33 cellular contexts compared by ENCODE assay signal in genomic region chr9:122949696-122950095, GRCh38. TPM values are rescaled to one million over a fixed set of nuclear protein-coding genes. Genes with fewer than 3 reads are reported as not detected.
DNase-seq lines count a peak whose midpoint lies in the region; ATAC-seq, FAIRE-seq and TF ChIP-seq lines count a peak whose summit lies in the region.
"Had no signal": no experiment of that assay in that cellular context is flagged by ENCODE, and none has a peak within 500 bp of the region (broad histone marks: within the 10 kb centered on the region; RNA-seq: fewer than 3 reads in every experiment).

No MANE protein-coding gene starts in this region.

- H3K9me3 ChIP-seq in K562 (replicated peaks; ENCODE audit: control insufficient read depth, insufficient read depth, low read depth, low read length), result no peaks in the 10 kb centered on the region; the same call in 1 of the 2 replicates
- H3K9me3 ChIP-seq in iPS-18a (ENCODE audit: control insufficient read depth, low read depth, low read length), result no peaks in the 10 kb centered on the region
- H3K9me3 ChIP-seq in left ventricle myocardium inferior (replicated peaks), result no peaks in the 10 kb centered on the region
- H3K9me3 ChIP-seq: heart right ventricle, suprapubic skin had no signal

- peaks cover 64% of the 10 kb centered on the region for H3K4me1 Mint-ChIP-seq in activated T-cell treated with anti-CD3 and anti-CD28 coated beads, Interleukin-2, amount 50 U/mL, for 24 hours (ENCODE audit: low read depth)
- H3K4me1 Mint-ChIP-seq in activated T-cell treated with anti-CD3 and anti-CD28 coated beads, Interleukin-2, amount 50 U/mL, for 72 hours (ENCODE audit: low read depth), result peaks cover 52% of the 10 kb centered on the region

- 0 out of 3 replicates have a peak, but pooled peaks cover 3% of the 10 kb centered on the region for H3K36me3 ChIP-seq in K562 (ENCODE audit: control insufficient read depth, insufficient read depth, low read length)
- H3K36me3 ChIP-seq in iPS-18a (ENCODE audit: control insufficient read depth, low read depth, low read length), result no peaks in the 10 kb centered on the region
- no peaks in the 10 kb centered on the region for H3K36me3 ChIP-seq in left ventricle myocardium inferior
- H3K36me3 ChIP-seq: neural progenitor cell, suprapubic skin had no signal

- POLR2A ChIA-PET in K562 (lab: Yijun Ruan, JAX), result interaction anchor here (0.7 to 1.3 kb wide), 2 partner anchors 9 to 251 kb away, joined by 3 to 5 read pairs; partner anchors contain the start of gene RABGAP1

- H3K27me3 ChIP-seq in K562 (ENCODE audit: control insufficient read depth in 2 of 2, insufficient read depth in 2 of 2, low read length in 2 of 2) (no peaks in the 10 kb centered on the region), iPS-18a (ENCODE audit: control insufficient read depth, insufficient read depth, low read length) (no peaks in the 10 kb centered on the region), left ventricle myocardium inferior (ENCODE audit: low read depth) (no peaks in the 10 kb centered on the region)
- H3K27me3 ChIP-seq: heart right ventricle, neural progenitor cell, suprapubic skin had no signal

- in situ Hi-C loops in K562 (cut with MboI), result no loop called here

- no peak for TF ChIP-seq POLR2A in K562 (conservative IDR thresholded peaks at IDR 0.05)

- ATAC-seq in activated T-cell treated with anti-CD3 and anti-CD28 coated beads, Interleukin-2, amount 50 U/mL, for 72 hours (replicated peaks in 1 of 2), result no peak
- ATAC-seq in K562, result peak; percentile 18; the same call in 1 of the 3 replicates
- no peak for ATAC-seq in HG03469 (IDR thresholded peaks at IDR 0.05; ENCODE audit: unreplicated experiment)
- no peak for ATAC-seq in GM19395 (IDR thresholded peaks at IDR 0.05; ENCODE audit: unreplicated experiment)
- ATAC-seq: activated CD4-positive, alpha-beta T cell treated with anti-CD3 and anti-CD28 coated beads for 36 hours; activated naive CD8-positive, alpha-beta T cell treated with anti-CD3 and anti-CD28 coated beads, Interleukin-2, amount 50 U/mL, for 24 hours; heart right ventricle; stimulated activated naive B cell treated with anti-CD40 and anti-IgM and Interleukin-4, amounts not matched to agents 10 μg/mL and 1 μg/mL and 100 μg/mL, for 72 hours had no signal

- no peaks in the 10 kb centered on the region for H3K9me3 Mint-ChIP-seq in activated T-cell treated with anti-CD3 and anti-CD28 coated beads, Interleukin-2, amount 50 U/mL, for 24 hours
- H3K9me3 Mint-ChIP-seq in activated T-cell treated with anti-CD3 and anti-CD28 coated beads, Interleukin-2, amount 50 U/mL, for 72 hours, result no peaks in the 10 kb centered on the region
- H3K9me3 Mint-ChIP-seq: activated naive CD8-positive, alpha-beta T cell treated with anti-CD3 and anti-CD28 coated beads, Interleukin-2, amount 50 U/mL, for 24 hours; CD4-positive, alpha-beta memory T cell; central memory CD8-positive, alpha-beta T cell; memory B cell; stimulated activated naive B cell treated with anti-CD40 and anti-IgM and Interleukin-4, amounts not matched to agents 10 μg/mL and 1 μg/mL and 100 μg/mL, for 72 hours; T-helper 1 cell treated with Interleukin-12 subunit alpha and Interleukin-12 subunit beta and Interleukin-4 antibody, amounts not matched to agents 30 μg/mL and 1 μg/mL, for 36 hours had no signal

- intact Hi-C loops in K562 (cut with micrococcal nuclease), result no loop called here
- intact Hi-C loops in left ventricle myocardium inferior (cut with micrococcal nuclease), result no loop called here

- H4K20me1 ChIP-seq in K562 (replicated peaks; ENCODE audit: control insufficient read depth, insufficient read depth, low read length), result no peaks in the 10 kb centered on the region

- no peak for FAIRE-seq in K562 (lab: Jason Lieb, UNC)
- FAIRE-seq: GM12878, H1, urothelium cell line had no signal

- peaks cover 0 to 11% of the 10 kb centered on the region in 2 experiments; a peak in 2 of 5 replicates for H3K4me1 ChIP-seq in K562 (replicated peaks in 1 of 2; ENCODE audit: control insufficient read depth in 2 of 2, insufficient read depth in 2 of 2, low read length in 2 of 2)
- H3K4me1 ChIP-seq in iPS-18a (ENCODE audit: control insufficient read depth, low read depth, low read length), result peaks cover 32% of the 10 kb centered on the region
- peaks cover 74% of the 10 kb centered on the region for H3K4me1 ChIP-seq in left ventricle myocardium inferior

- no peaks in the 10 kb centered on the region for H3K27me3 Mint-ChIP-seq in activated T-cell treated with anti-CD3 and anti-CD28 coated beads, Interleukin-2, amount 50 U/mL, for 24 hours
- H3K27me3 Mint-ChIP-seq in activated T-cell treated with anti-CD3 and anti-CD28 coated beads, Interleukin-2, amount 50 U/mL, for 72 hours (ENCODE audit: low read depth), result no peaks in the 10 kb centered on the region
- H3K27me3 Mint-ChIP-seq: activated CD4-positive, alpha-beta T cell treated with anti-CD3 and anti-CD28 coated beads for 36 hours; activated naive CD8-positive, alpha-beta T cell treated with anti-CD3 and anti-CD28 coated beads, Interleukin-2, amount 50 U/mL, for 24 hours; CD4-positive, alpha-beta memory T cell; central memory CD8-positive, alpha-beta T cell; memory B cell; progenitor cell of endocrine pancreas; stimulated activated naive B cell treated with anti-CD40 and anti-IgM and Interleukin-4, amounts not matched to agents 10 μg/mL and 1 μg/mL and 100 μg/mL, for 72 hours had no signal

- H3K27ac ChIP-seq in K562 (ENCODE audit: extremely low read depth, low read depth, low read length) (no peak overlapping the region), iPS-18a (ENCODE audit: low read length) (no peak overlapping the region), left ventricle myocardium inferior (replicated peaks) (no peak overlapping the region)
- H3K27ac ChIP-seq: heart right ventricle, neural progenitor cell, suprapubic skin had no signal

- no peak for TF ChIP-seq RAD21 in K562 (CRISPR knock-in tag; conservative IDR thresholded peaks at IDR 0.05 in 1 of 2, IDR thresholded peaks at IDR 0.05 in 1 of 2)

- TF ChIP-seq EP300 in K562 (IDR thresholded peaks at IDR 0.05; ENCODE audit: low read length), result no peak

- WGBS in K562 (ENCODE audit: insufficient coverage, low coverage, missing lambda C conversion rate), result 95% methylated on average over 1 of the region's 1 CpG

- no peaks in the 10 kb centered on the region for H3K9me1 ChIP-seq in K562 (ENCODE audit: control insufficient read depth, insufficient read depth, low read length)

- H3K27ac Mint-ChIP-seq in activated T-cell treated with anti-CD3 and anti-CD28 coated beads, Interleukin-2, amount 50 U/mL, for 24 hours, result peak overlapping the region; percentile 38
- H3K27ac Mint-ChIP-seq in activated T-cell treated with anti-CD3 and anti-CD28 coated beads, Interleukin-2, amount 50 U/mL, for 72 hours, result no peak overlapping the region
- H3K27ac Mint-ChIP-seq: activated CD4-positive, alpha-beta T cell treated with anti-CD3 and anti-CD28 coated beads for 36 hours; activated naive CD8-positive, alpha-beta T cell treated with anti-CD3 and anti-CD28 coated beads, Interleukin-2, amount 50 U/mL, for 24 hours; memory B cell; neural progenitor cell; progenitor cell of endocrine pancreas; stimulated activated naive B cell treated with anti-CD40 and anti-IgM and Interleukin-4, amounts not matched to agents 10 μg/mL and 1 μg/mL and 100 μg/mL, for 72 hours; T-helper 1 cell treated with Interleukin-12 subunit alpha and Interleukin-12 subunit beta and Interleukin-4 antibody, amounts not matched to agents 30 μg/mL and 1 μg/mL, for 36 hours had no signal

- no peak for DNase-seq in activated T-cell treated with anti-CD3 and anti-CD28 coated beads, Interleukin-2, amount 50 U/mL, for 24 hours
- DNase-seq in activated T-cell treated with anti-CD3 and anti-CD28 coated beads, Interleukin-2, amount 50 U/mL, for 72 hours, result no peak
- peak in 1 of 4 experiments; percentile 9 for DNase-seq in K562 (ENCODE audit: extremely low read depth in 1 of 4, low spot score in 3 of 4)
- DNase-seq in activated CD4-positive, alpha-beta T cell treated with anti-CD3 and anti-CD28 coated beads for 48 hours, result no peak
- no peak for DNase-seq in left ventricle myocardium inferior
- DNase-seq: activated CD4-positive, alpha-beta T cell treated with anti-CD3 and anti-CD28 coated beads for 36 hours; activated gamma-delta T cell treated with Interleukin-2 at 50 U/mL for 16 hours; activated naive CD8-positive, alpha-beta T cell treated with anti-CD3 and anti-CD28 coated beads, Interleukin-2, amount 50 U/mL, for 24 hours; activated T-cell treated with anti-CD3 and anti-CD28 coated beads for 4 hours; CD4-positive, alpha-beta memory T cell; effector CD4-positive, alpha-beta T cell; EL; heart right ventricle; KG1; left colon; MM.1S; NCI-H1417; NCI-H2107; OCI-M1; stimulated activated CD4-positive, alpha-beta T cell treated with anti-CD3 and anti-CD28 coated beads, Interleukin-15, amount 100 ng/mL, for 24 hours; stimulated activated naive B cell treated with anti-CD40 and anti-IgM and Interleukin-4, amounts not matched to agents 10 μg/mL and 1 μg/mL and 100 μg/mL, for 72 hours had no signal

- H3K9ac ChIP-seq in K562 (ENCODE audit: insufficient read depth in 1 of 2, low read depth in 2 of 2, low read length in 2 of 2) (no peak overlapping the region), iPS-18a (ENCODE audit: low read length) (no peak overlapping the region)
- H3K9ac ChIP-seq: neural progenitor cell had no signal

- H3K4me3 ChIP-seq in K562, result no peak overlapping the region
- H3K4me3 ChIP-seq in iPS-18a (ENCODE audit: low read length), result peak overlapping the region; percentile 33
- H3K4me3 ChIP-seq in left ventricle myocardium inferior, result no peak overlapping the region
- H3K4me3 ChIP-seq: heart right ventricle, neural progenitor cell, suprapubic skin had no signal

- peaks cover 53% of the 10 kb centered on the region for H3K79me2 ChIP-seq in K562 (ENCODE audit: control insufficient read depth, insufficient read depth, low read length)

- no peak overlapping the region for H2AFZ ChIP-seq in K562 (ENCODE audit: low read depth, low read length)
- H2AFZ ChIP-seq: neural progenitor cell had no signal

- peaks cover 25% of the 10 kb centered on the region for H3K36me3 Mint-ChIP-seq in activated T-cell treated with anti-CD3 and anti-CD28 coated beads, Interleukin-2, amount 50 U/mL, for 24 hours (ENCODE audit: low read depth)
- H3K36me3 Mint-ChIP-seq in activated T-cell treated with anti-CD3 and anti-CD28 coated beads, Interleukin-2, amount 50 U/mL, for 72 hours (ENCODE audit: insufficient read depth in 2 of 2), result no peaks in the 10 kb centered on the region

- no peak overlapping the region for H3K4me3 Mint-ChIP-seq in activated T-cell treated with anti-CD3 and anti-CD28 coated beads, Interleukin-2, amount 50 U/mL, for 24 hours
- H3K4me3 Mint-ChIP-seq in activated T-cell treated with anti-CD3 and anti-CD28 coated beads, Interleukin-2, amount 50 U/mL, for 72 hours, result no peak overlapping the region
- H3K4me3 Mint-ChIP-seq: activated CD4-positive, alpha-beta T cell treated with anti-CD3 and anti-CD28 coated beads for 36 hours; activated naive CD8-positive, alpha-beta T cell treated with anti-CD3 and anti-CD28 coated beads, Interleukin-2, amount 50 U/mL, for 24 hours; CD4-positive, alpha-beta memory T cell; central memory CD8-positive, alpha-beta T cell; memory B cell; neural progenitor cell; stimulated activated naive B cell treated with anti-CD40 and anti-IgM and Interleukin-4, amounts not matched to agents 10 μg/mL and 1 μg/mL and 100 μg/mL, for 72 hours; T-helper 1 cell treated with Interleukin-12 subunit alpha and Interleukin-12 subunit beta and Interleukin-4 antibody, amounts not matched to agents 30 μg/mL and 1 μg/mL, for 36 hours had no signal

- CTCF ChIA-PET in K562 (lab: Yijun Ruan, JAX; ENCODE audit: low intra/inter-chr PET ratio), result no interaction called here

- H3K4me2 ChIP-seq in K562 (ENCODE audit: insufficient read depth, low read length), result no peak overlapping the region
- H3K4me2 ChIP-seq: neural progenitor cell had no signal

- TF ChIP-seq CTCF in K562 (IDR thresholded peaks at IDR 0.05 in 2 of 3, conservative IDR thresholded peaks at IDR 0.05 in 1 of 3; ENCODE audit: insufficient read depth in 2 of 3, low read depth in 1 of 3, low read length in 3 of 3), result no peak
- TF ChIP-seq CTCF in left ventricle myocardium inferior (IDR thresholded peaks at IDR 0.05; ENCODE audit: borderline replicate concordance), result no peak

- BruUV-seq in K562 (replicated peaks; lab: Mats Ljungman, UMichigan), result no TSS peak

RNA-seq across cellular contexts. Expression of gene RABGAP1, which starts 8.9 kb away (rescaled TPM):
- total RNA-seq in activated T-cell treated with anti-CD3 and anti-CD28 coated beads, Interleukin-2, amount 50 U/mL, for 72 hours, result 10 to 100 TPM; 33.1 TPM
- 103 and 147 TPM in 2 replicates for total RNA-seq in K562 (2011; cell fraction: chromatin; rRNA removed; ENCODE audit: low replicate concordance)
- 25.3 and 30.7 TPM in 2 replicates for total RNA-seq in K562 (2011; cell fraction: nucleolus; rRNA removed)
- total RNA-seq in K562 (2011; cell fraction: nucleoplasm; rRNA removed), result 45.7 and 53.1 TPM in 2 replicates
- total RNA-seq in K562 (2014; rRNA removed) (5.1 and 6.8 TPM in 2 replicates), K562 (2014; rRNA removed; fragmentation: Illumina TruSeq; extraction: Trizol) (15.7 and 16.3 TPM in 2 replicates), K562 (2015; rRNA removed; fragmentation: Illumina TruSeq; extraction: Trizol) (14.1 and 16.5 TPM in 2 replicates), K562 (2021) (12.6 and 15.3 TPM in 2 replicates), left ventricle myocardium inferior (48.2 TPM)
- polyA plus RNA-seq in K562 (2011; rRNA removed) (21.0 and 22.7 TPM in 2 replicates), K562 (2014; fragmentation: Illumina TruSeq; extraction: Trizol) (9.6 and 13.1 TPM in 2 replicates), K562 (2014; fragmentation: Nextera tagmentation; extraction: Ambion mirVana) (1 to 10 TPM; 1.5 to 2.2 TPM), K562 (2014; rRNA removed) (7.7 and 9.8 TPM in 2 replicates)
- 4.0 and 8.5 TPM in 2 replicates for polyA plus RNA-seq in K562 (2011; cell fraction: cytosol; rRNA removed)
- polyA plus RNA-seq in K562 (2011; cell fraction: nucleus; rRNA removed), result 19.9 and 21.0 TPM in 2 replicates
- 7.6 and 8.2 TPM in 2 replicates for polyA plus RNA-seq in K562 (2012)
- 30.5 and 41.7 TPM in 2 replicates for polyA minus RNA-seq in K562 (2011; rRNA and poly(A)+ RNA removed)
- 6.6 and 11.8 TPM in 2 replicates for polyA minus RNA-seq in K562 (2011; cell fraction: cytosol; rRNA and poly(A)+ RNA removed)
- 24.9 and 52.1 TPM in 2 replicates for polyA minus RNA-seq in K562 (2011; cell fraction: nucleus; rRNA and poly(A)+ RNA removed)

RNA-seq across cellular contexts. Expression of gene ZBTB26, which starts 18.4 kb away (rescaled TPM):
- total RNA-seq in activated T-cell treated with anti-CD3 and anti-CD28 coated beads, Interleukin-2, amount 50 U/mL, for 72 hours, result 10 to 100 TPM in 1 of 2 donors, 1 to 10 TPM in 1; 8.1 to 11.0 TPM
- 9.0 and 26.0 TPM in 2 replicates for total RNA-seq in K562 (2011; cell fraction: chromatin; rRNA removed; ENCODE audit: low replicate concordance)
- total RNA-seq in K562 (2011; cell fraction: nucleolus; rRNA removed), result 4.8 and 7.8 TPM in 2 replicates
- 14.2 and 26.4 TPM in 2 replicates for total RNA-seq in K562 (2011; cell fraction: nucleoplasm; rRNA removed)
- total RNA-seq in K562 (2014; rRNA removed), result 3.4 and 4.3 TPM in 2 replicates
- 4.3 and 5.4 TPM in 2 replicates for total RNA-seq in K562 (2014; rRNA removed; fragmentation: Illumina TruSeq; extraction: Trizol)
- 3.5 and 3.9 TPM in 2 replicates for total RNA-seq in K562 (2015; rRNA removed; fragmentation: Illumina TruSeq; extraction: Trizol)
- total RNA-seq in K562 (2021), result 7.4 and 9.1 TPM in 2 replicates
- 20.7 and 21.4 TPM in 2 replicates for polyA plus RNA-seq in K562 (2011; rRNA removed)
- 5.5 and 9.9 TPM in 2 replicates for polyA plus RNA-seq in K562 (2011; cell fraction: cytosol; rRNA removed)
- 21.9 and 38.1 TPM in 2 replicates for polyA plus RNA-seq in K562 (2011; cell fraction: nucleus; rRNA removed)
- polyA plus RNA-seq in K562 (2012), result 5.8 and 9.5 TPM in 2 replicates
- 10.0 and 11.4 TPM in 2 replicates for polyA plus RNA-seq in K562 (2014; fragmentation: Illumina TruSeq; extraction: Trizol)
- 1 to 10 TPM; 2.4 to 5.0 TPM for polyA plus RNA-seq in K562 (2014; fragmentation: Nextera tagmentation; extraction: Ambion mirVana)
- polyA plus RNA-seq in K562 (2014; rRNA removed), result 9.4 and 10.3 TPM in 2 replicates
- polyA minus RNA-seq in K562 (2011; rRNA and poly(A)+ RNA removed), result 12.0 and 12.8 TPM in 2 replicates
- polyA minus RNA-seq in K562 (2011; cell fraction: cytosol; rRNA and poly(A)+ RNA removed), result 5.7 and 6.9 TPM in 2 replicates
- polyA minus RNA-seq in K562 (2011; cell fraction: nucleus; rRNA and poly(A)+ RNA removed), result 4.0 and 9.6 TPM in 2 replicates
- total RNA-seq in left ventricle myocardium inferior, result 5.4 TPM

RNA-seq across cellular contexts. Expression of gene ZBTB6, which starts 36.6 kb away (rescaled TPM):
- total RNA-seq in activated T-cell treated with anti-CD3 and anti-CD28 coated beads, Interleukin-2, amount 50 U/mL, for 72 hours, result 10 to 100 TPM; 10.0 TPM
- total RNA-seq in K562 (2011; cell fraction: chromatin; rRNA removed; ENCODE audit: low replicate concordance), result 3.2 and 10.1 TPM in 2 replicates
- total RNA-seq in K562 (2011; cell fraction: nucleolus; rRNA removed), result 2.7 and 3.4 TPM in 2 replicates
- total RNA-seq in K562 (2011; cell fraction: nucleoplasm; rRNA removed), result 5.5 and 6.9 TPM in 2 replicates
- total RNA-seq in K562 (2014; rRNA removed) (3.1 and 3.7 TPM in 2 replicates), K562 (2014; rRNA removed; fragmentation: Illumina TruSeq; extraction: Trizol) (6.7 and 8.0 TPM in 2 replicates), K562 (2015; rRNA removed; fragmentation: Illumina TruSeq; extraction: Trizol) (6.1 and 7.2 TPM in 2 replicates), K562 (2021) (5.0 and 5.3 TPM in 2 replicates), left ventricle myocardium inferior (6.0 TPM)
- polyA plus RNA-seq in K562 (2011; rRNA removed) (6.4 and 6.9 TPM in 2 replicates), K562 (2014; fragmentation: Illumina TruSeq; extraction: Trizol) (4.9 and 6.3 TPM in 2 replicates), K562 (2014; fragmentation: Nextera tagmentation; extraction: Ambion mirVana) (1 to 10 TPM; 1.4 to 4.8 TPM), K562 (2014; rRNA removed) (3.9 and 4.5 TPM in 2 replicates)
- polyA plus RNA-seq in K562 (2011; cell fraction: cytosol; rRNA removed), result 1.2 and 3.0 TPM in 2 replicates
- polyA plus RNA-seq in K562 (2011; cell fraction: nucleus; rRNA removed), result 1.8 and 3.2 TPM in 2 replicates
- 3.8 and 4.5 TPM in 2 replicates for polyA plus RNA-seq in K562 (2012)
- polyA minus RNA-seq in K562 (2011; rRNA and poly(A)+ RNA removed), result 9.6 and 11.8 TPM in 2 replicates
- polyA minus RNA-seq in K562 (2011; cell fraction: cytosol; rRNA and poly(A)+ RNA removed), result 2.6 and 2.7 TPM in 2 replicates
- polyA minus RNA-seq in K562 (2011; cell fraction: nucleus; rRNA and poly(A)+ RNA removed), result 6.3 and 12.1 TPM in 2 replicates

RNA-seq across cellular contexts. Expression of gene RC3H2, which starts 44.5 kb away (rescaled TPM):
- total RNA-seq in activated T-cell treated with anti-CD3 and anti-CD28 coated beads, Interleukin-2, amount 50 U/mL, for 72 hours, result 10 to 100 TPM; 33.7 to 35.6 TPM
- 62.5 and 108 TPM in 2 replicates for total RNA-seq in K562 (2011; cell fraction: chromatin; rRNA removed; ENCODE audit: low replicate concordance)
- 25.3 and 30.5 TPM in 2 replicates for total RNA-seq in K562 (2011; cell fraction: nucleolus; rRNA removed)
- 43.0 and 50.8 TPM in 2 replicates for total RNA-seq in K562 (2011; cell fraction: nucleoplasm; rRNA removed)
- total RNA-seq in K562 (2014; rRNA removed) (18.6 and 18.7 TPM in 2 replicates), K562 (2014; rRNA removed; fragmentation: Illumina TruSeq; extraction: Trizol) (23.2 and 28.1 TPM in 2 replicates), K562 (2015; rRNA removed; fragmentation: Illumina TruSeq; extraction: Trizol) (25.8 and 28.1 TPM in 2 replicates), K562 (2021) (25.0 and 26.6 TPM in 2 replicates), left ventricle myocardium inferior (37.7 TPM)
- polyA plus RNA-seq in K562 (2011; rRNA removed) (29.5 and 35.4 TPM in 2 replicates), K562 (2014; fragmentation: Illumina TruSeq; extraction: Trizol) (15.4 and 15.7 TPM in 2 replicates), K562 (2014; fragmentation: Nextera tagmentation; extraction: Ambion mirVana) (1 to 10 TPM; 5.6 to 8.6 TPM), K562 (2014; rRNA removed) (12.8 and 13.9 TPM in 2 replicates)
- polyA plus RNA-seq in K562 (2011; cell fraction: cytosol; rRNA removed), result 12.1 and 18.0 TPM in 2 replicates
- polyA plus RNA-seq in K562 (2011; cell fraction: nucleus; rRNA removed), result 26.4 and 27.3 TPM in 2 replicates
- polyA plus RNA-seq in K562 (2012), result 9.3 and 10.8 TPM in 2 replicates
- polyA minus RNA-seq in K562 (2011; rRNA and poly(A)+ RNA removed), result 119 and 133 TPM in 2 replicates
- 29.8 and 40.5 TPM in 2 replicates for polyA minus RNA-seq in K562 (2011; cell fraction: cytosol; rRNA and poly(A)+ RNA removed)
- 24.6 and 46.4 TPM in 2 replicates for polyA minus RNA-seq in K562 (2011; cell fraction: nucleus; rRNA and poly(A)+ RNA removed)
